Comparison of ENCODE assay signal across 1 cellular context in the genomic region with DNA sequence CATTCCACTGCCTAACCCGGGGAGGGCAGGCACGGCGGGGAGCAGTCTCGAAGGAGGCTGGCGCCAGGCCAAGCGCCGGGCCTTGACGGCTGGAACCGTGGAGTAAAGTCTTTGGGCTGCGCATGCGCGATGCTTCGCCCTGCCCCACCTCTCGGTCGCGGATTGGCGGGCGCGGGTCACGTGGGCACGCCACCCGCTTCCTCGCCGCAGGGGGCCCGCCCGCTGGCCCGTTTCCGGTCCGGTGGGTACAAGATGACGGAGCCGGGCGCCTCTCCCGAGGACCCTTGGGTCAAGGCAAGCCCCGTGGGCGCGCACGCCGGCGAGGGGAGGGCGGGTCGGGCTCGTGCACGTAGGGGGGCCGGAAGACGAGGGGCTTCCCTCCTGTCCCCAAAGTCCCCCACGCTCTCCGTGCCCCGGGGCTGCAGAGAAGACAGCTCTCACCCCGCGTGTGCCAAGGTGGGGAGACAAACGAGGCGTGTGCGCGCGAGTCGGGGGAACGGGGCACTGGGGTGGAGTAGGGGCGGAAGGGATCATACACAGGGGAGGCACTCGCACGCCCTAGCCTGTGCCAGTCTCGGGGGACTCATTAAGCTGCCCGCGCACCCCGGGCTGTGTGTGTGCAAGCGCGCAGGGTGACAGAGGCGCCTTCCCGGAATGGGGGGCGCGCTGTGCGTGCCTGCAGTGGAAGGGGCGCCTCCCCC.
TF ChIP-seq lines count a peak whose summit lies in the region.

A gene with protein sequence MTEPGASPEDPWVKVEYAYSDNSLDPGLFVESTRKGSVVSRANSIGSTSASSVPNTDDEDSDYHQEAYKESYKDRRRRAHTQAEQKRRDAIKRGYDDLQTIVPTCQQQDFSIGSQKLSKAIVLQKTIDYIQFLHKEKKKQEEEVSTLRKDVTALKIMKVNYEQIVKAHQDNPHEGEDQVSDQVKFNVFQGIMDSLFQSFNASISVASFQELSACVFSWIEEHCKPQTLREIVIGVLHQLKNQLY (plus strand): TSS at position 228 of the 701 bp plus-strand sequence. CDS start 25 bp downstream, at position 253.

TF ChIP-seq in K562, 482 proteins besides CTCF, POLR2A, EP300 and RAD21 (continued from another document and continues in another):
- no peak for TF ChIP-seq PURB (CRISPR knock-in tag; IDR thresholded peaks at IDR 0.05; ENCODE audit: low read depth)
- TF ChIP-seq BRD4 (IDR thresholded peaks at IDR 0.05), result no peak
- no peak for TF ChIP-seq ZNF696 (CRISPR knock-in tag; conservative IDR thresholded peaks at IDR 0.05)
- TF ChIP-seq PRMT5 (CRISPR knock-in tag; IDR thresholded peaks at IDR 0.05), result no peak
- no peak for TF ChIP-seq TRIM28 (IDR thresholded peaks at IDR 0.05)
- no peak for TF ChIP-seq ZNF253 (CRISPR knock-in tag; conservative IDR thresholded peaks at IDR 0.05)
- TF ChIP-seq, protein P1, sequence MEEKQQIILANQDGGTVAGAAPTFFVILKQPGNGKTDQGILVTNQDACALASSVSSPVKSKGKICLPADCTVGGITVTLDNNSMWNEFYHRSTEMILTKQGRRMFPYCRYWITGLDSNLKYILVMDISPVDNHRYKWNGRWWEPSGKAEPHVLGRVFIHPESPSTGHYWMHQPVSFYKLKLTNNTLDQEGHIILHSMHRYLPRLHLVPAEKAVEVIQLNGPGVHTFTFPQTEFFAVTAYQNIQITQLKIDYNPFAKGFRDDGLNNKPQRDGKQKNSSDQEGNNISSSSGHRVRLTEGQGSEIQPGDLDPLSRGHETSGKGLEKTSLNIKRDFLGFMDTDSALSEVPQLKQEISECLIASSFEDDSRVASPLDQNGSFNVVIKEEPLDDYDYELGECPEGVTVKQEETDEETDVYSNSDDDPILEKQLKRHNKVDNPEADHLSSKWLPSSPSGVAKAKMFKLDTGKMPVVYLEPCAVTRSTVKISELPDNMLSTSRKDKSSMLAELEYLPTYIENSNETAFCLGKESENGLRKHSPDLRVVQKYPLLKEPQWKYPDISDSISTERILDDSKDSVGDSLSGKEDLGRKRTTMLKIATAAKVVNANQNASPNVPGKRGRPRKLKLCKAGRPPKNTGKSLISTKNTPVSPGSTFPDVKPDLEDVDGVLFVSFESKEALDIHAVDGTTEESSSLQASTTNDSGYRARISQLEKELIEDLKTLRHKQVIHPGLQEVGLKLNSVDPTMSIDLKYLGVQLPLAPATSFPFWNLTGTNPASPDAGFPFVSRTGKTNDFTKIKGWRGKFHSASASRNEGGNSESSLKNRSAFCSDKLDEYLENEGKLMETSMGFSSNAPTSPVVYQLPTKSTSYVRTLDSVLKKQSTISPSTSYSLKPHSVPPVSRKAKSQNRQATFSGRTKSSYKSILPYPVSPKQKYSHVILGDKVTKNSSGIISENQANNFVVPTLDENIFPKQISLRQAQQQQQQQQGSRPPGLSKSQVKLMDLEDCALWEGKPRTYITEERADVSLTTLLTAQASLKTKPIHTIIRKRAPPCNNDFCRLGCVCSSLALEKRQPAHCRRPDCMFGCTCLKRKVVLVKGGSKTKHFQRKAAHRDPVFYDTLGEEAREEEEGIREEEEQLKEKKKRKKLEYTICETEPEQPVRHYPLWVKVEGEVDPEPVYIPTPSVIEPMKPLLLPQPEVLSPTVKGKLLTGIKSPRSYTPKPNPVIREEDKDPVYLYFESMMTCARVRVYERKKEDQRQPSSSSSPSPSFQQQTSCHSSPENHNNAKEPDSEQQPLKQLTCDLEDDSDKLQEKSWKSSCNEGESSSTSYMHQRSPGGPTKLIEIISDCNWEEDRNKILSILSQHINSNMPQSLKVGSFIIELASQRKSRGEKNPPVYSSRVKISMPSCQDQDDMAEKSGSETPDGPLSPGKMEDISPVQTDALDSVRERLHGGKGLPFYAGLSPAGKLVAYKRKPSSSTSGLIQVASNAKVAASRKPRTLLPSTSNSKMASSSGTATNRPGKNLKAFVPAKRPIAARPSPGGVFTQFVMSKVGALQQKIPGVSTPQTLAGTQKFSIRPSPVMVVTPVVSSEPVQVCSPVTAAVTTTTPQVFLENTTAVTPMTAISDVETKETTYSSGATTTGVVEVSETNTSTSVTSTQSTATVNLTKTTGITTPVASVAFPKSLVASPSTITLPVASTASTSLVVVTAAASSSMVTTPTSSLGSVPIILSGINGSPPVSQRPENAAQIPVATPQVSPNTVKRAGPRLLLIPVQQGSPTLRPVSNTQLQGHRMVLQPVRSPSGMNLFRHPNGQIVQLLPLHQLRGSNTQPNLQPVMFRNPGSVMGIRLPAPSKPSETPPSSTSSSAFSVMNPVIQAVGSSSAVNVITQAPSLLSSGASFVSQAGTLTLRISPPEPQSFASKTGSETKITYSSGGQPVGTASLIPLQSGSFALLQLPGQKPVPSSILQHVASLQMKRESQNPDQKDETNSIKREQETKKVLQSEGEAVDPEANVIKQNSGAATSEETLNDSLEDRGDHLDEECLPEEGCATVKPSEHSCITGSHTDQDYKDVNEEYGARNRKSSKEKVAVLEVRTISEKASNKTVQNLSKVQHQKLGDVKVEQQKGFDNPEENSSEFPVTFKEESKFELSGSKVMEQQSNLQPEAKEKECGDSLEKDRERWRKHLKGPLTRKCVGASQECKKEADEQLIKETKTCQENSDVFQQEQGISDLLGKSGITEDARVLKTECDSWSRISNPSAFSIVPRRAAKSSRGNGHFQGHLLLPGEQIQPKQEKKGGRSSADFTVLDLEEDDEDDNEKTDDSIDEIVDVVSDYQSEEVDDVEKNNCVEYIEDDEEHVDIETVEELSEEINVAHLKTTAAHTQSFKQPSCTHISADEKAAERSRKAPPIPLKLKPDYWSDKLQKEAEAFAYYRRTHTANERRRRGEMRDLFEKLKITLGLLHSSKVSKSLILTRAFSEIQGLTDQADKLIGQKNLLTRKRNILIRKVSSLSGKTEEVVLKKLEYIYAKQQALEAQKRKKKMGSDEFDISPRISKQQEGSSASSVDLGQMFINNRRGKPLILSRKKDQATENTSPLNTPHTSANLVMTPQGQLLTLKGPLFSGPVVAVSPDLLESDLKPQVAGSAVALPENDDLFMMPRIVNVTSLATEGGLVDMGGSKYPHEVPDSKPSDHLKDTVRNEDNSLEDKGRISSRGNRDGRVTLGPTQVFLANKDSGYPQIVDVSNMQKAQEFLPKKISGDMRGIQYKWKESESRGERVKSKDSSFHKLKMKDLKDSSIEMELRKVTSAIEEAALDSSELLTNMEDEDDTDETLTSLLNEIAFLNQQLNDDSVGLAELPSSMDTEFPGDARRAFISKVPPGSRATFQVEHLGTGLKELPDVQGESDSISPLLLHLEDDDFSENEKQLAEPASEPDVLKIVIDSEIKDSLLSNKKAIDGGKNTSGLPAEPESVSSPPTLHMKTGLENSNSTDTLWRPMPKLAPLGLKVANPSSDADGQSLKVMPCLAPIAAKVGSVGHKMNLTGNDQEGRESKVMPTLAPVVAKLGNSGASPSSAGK (IDR thresholded peaks at IDR 0.05), result 0 out of 2 replicates have a peak, but pooled peaks have one; percentile 9
- TF ChIP-seq ZZZ3 (IDR thresholded peaks at IDR 0.05), result no peak
- peak; percentile 98 for TF ChIP-seq NRF1 (conservative IDR thresholded peaks at IDR 0.05 in 1 of 2, IDR thresholded peaks at IDR 0.05 in 1 of 2)
- TF ChIP-seq POLR3A (IDR thresholded peaks at IDR 0.05; ENCODE audit: borderline replicate concordance, extremely low read depth, insufficient read depth, insufficient read length), result no peak
- TF ChIP-seq SIX5 (IDR thresholded peaks at IDR 0.05; ENCODE audit: borderline replicate concordance in 1 of 2, insufficient read depth in 1 of 2, low read depth in 1 of 2, low read length in 2 of 2), result no peak
- TF ChIP-seq, protein P2, sequence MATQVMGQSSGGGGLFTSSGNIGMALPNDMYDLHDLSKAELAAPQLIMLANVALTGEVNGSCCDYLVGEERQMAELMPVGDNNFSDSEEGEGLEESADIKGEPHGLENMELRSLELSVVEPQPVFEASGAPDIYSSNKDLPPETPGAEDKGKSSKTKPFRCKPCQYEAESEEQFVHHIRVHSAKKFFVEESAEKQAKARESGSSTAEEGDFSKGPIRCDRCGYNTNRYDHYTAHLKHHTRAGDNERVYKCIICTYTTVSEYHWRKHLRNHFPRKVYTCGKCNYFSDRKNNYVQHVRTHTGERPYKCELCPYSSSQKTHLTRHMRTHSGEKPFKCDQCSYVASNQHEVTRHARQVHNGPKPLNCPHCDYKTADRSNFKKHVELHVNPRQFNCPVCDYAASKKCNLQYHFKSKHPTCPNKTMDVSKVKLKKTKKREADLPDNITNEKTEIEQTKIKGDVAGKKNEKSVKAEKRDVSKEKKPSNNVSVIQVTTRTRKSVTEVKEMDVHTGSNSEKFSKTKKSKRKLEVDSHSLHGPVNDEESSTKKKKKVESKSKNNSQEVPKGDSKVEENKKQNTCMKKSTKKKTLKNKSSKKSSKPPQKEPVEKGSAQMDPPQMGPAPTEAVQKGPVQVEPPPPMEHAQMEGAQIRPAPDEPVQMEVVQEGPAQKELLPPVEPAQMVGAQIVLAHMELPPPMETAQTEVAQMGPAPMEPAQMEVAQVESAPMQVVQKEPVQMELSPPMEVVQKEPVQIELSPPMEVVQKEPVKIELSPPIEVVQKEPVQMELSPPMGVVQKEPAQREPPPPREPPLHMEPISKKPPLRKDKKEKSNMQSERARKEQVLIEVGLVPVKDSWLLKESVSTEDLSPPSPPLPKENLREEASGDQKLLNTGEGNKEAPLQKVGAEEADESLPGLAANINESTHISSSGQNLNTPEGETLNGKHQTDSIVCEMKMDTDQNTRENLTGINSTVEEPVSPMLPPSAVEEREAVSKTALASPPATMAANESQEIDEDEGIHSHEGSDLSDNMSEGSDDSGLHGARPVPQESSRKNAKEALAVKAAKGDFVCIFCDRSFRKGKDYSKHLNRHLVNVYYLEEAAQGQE (CRISPR knock-in tag; IDR thresholded peaks at IDR 0.05; ENCODE audit: low read depth), result 0 out of 2 replicates have a peak, but pooled peaks have one; percentile 10
- TF ChIP-seq, protein P3, sequence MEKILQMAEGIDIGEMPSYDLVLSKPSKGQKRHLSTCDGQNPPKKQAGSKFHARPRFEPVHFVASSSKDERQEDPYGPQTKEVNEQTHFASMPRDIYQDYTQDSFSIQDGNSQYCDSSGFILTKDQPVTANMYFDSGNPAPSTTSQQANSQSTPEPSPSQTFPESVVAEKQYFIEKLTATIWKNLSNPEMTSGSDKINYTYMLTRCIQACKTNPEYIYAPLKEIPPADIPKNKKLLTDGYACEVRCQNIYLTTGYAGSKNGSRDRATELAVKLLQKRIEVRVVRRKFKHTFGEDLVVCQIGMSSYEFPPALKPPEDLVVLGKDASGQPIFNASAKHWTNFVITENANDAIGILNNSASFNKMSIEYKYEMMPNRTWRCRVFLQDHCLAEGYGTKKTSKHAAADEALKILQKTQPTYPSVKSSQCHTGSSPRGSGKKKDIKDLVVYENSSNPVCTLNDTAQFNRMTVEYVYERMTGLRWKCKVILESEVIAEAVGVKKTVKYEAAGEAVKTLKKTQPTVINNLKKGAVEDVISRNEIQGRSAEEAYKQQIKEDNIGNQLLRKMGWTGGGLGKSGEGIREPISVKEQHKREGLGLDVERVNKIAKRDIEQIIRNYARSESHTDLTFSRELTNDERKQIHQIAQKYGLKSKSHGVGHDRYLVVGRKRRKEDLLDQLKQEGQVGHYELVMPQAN (IDR thresholded peaks at IDR 0.05; ENCODE audit: borderline replicate concordance), result peak; percentile 35; the same call in 1 of the 2 replicates
- TF ChIP-seq ELF4 (CRISPR knock-in tag; IDR thresholded peaks at IDR 0.05), result no peak
- TF ChIP-seq L3MBTL2 (IDR thresholded peaks at IDR 0.05), result peak; percentile 77; the same call in 1 of the 2 replicates
- TF ChIP-seq ZNF311 (CRISPR knock-in tag; IDR thresholded peaks at IDR 0.05), result no peak
- TF ChIP-seq NFRKB (IDR thresholded peaks at IDR 0.05; ENCODE audit: low read depth), result no peak
- TF ChIP-seq SMC3 (conservative IDR thresholded peaks at IDR 0.05; ENCODE audit: insufficient read depth, low read depth, low read length), result no peak
- TF ChIP-seq CTBP1 (IDR thresholded peaks at IDR 0.05; ENCODE audit: borderline replicate concordance), result peak; percentile 32; the same call in 1 of the 2 replicates
- no peak for TF ChIP-seq ZBTB8A (IDR thresholded peaks at IDR 0.05; ENCODE audit: partially characterized antibody)
- no peak for TF ChIP-seq FOXK1 (CRISPR knock-in tag; IDR thresholded peaks at IDR 0.05; ENCODE audit: borderline replicate concordance)
- no peak for TF ChIP-seq ZNF124 (CRISPR knock-in tag; IDR thresholded peaks at IDR 0.05)
- TF ChIP-seq CHD1 (IDR thresholded peaks at IDR 0.05; ENCODE audit: low read length), result peak; percentile 64
- no peak for TF ChIP-seq PHB (CRISPR knock-in tag; IDR thresholded peaks at IDR 0.05)
- TF ChIP-seq EP400 (IDR thresholded peaks at IDR 0.05), result peak; percentile 71
- TF ChIP-seq HIVEP1 (CRISPR knock-in tag; IDR thresholded peaks at IDR 0.05), result no peak
- TF ChIP-seq BDP1 (IDR thresholded peaks at IDR 0.05; ENCODE audit: insufficient read depth, insufficient read length), result no peak
- TF ChIP-seq ETV1 (tag; conservative IDR thresholded peaks at IDR 0.05; ENCODE audit: low read depth), result peak; percentile 73
- TF ChIP-seq FOXA3 (CRISPR knock-in tag; conservative IDR thresholded peaks at IDR 0.05 in 1 of 2, IDR thresholded peaks at IDR 0.05 in 1 of 2), result no peak
- TF ChIP-seq, protein P4, sequence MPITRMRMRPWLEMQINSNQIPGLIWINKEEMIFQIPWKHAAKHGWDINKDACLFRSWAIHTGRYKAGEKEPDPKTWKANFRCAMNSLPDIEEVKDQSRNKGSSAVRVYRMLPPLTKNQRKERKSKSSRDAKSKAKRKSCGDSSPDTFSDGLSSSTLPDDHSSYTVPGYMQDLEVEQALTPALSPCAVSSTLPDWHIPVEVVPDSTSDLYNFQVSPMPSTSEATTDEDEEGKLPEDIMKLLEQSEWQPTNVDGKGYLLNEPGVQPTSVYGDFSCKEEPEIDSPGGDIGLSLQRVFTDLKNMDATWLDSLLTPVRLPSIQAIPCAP (CRISPR knock-in tag; IDR thresholded peaks at IDR 0.05; ENCODE audit: borderline replicate concordance), result no peak
- no peak for TF ChIP-seq STAG1 (CRISPR knock-in tag; IDR thresholded peaks at IDR 0.05; ENCODE audit: borderline replicate concordance)
- no peak for TF ChIP-seq SMAD3 (CRISPR knock-in tag; conservative IDR thresholded peaks at IDR 0.05)
- TF ChIP-seq GATAD2B (IDR thresholded peaks at IDR 0.05; ENCODE audit: borderline replicate concordance), result no peak
- TF ChIP-seq PHTF2 (CRISPR knock-in tag; IDR thresholded peaks at IDR 0.05), result no peak
- no peak for TF ChIP-seq SMARCE1 (IDR thresholded peaks at IDR 0.05)
- no peak for TF ChIP-seq CC2D1A (IDR thresholded peaks at IDR 0.05)
- TF ChIP-seq CBFB (CRISPR knock-in tag; IDR thresholded peaks at IDR 0.05), result no peak; the same call in 1 of the 2 replicates
- TF ChIP-seq, protein P5, sequence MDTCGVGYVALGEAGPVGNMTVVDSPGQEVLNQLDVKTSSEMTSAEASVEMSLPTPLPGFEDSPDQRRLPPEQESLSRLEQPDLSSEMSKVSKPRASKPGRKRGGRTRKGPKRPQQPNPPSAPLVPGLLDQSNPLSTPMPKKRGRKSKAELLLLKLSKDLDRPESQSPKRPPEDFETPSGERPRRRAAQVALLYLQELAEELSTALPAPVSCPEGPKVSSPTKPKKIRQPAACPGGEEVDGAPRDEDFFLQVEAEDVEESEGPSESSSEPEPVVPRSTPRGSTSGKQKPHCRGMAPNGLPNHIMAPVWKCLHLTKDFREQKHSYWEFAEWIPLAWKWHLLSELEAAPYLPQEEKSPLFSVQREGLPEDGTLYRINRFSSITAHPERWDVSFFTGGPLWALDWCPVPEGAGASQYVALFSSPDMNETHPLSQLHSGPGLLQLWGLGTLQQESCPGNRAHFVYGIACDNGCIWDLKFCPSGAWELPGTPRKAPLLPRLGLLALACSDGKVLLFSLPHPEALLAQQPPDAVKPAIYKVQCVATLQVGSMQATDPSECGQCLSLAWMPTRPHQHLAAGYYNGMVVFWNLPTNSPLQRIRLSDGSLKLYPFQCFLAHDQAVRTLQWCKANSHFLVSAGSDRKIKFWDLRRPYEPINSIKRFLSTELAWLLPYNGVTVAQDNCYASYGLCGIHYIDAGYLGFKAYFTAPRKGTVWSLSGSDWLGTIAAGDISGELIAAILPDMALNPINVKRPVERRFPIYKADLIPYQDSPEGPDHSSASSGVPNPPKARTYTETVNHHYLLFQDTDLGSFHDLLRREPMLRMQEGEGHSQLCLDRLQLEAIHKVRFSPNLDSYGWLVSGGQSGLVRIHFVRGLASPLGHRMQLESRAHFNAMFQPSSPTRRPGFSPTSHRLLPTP (IDR thresholded peaks at IDR 0.05; ENCODE audit: borderline replicate concordance, extremely low read depth, insufficient read length), result no peak
